ENCODE assay signal across 15 cellular contexts in genomic region chr1:160538985-160539651, GRCh38. TPM values are rescaled to one million over a fixed set of nuclear protein-coding genes. Genes with fewer than 3 reads are reported as not detected.
DNase-seq lines count a peak whose midpoint lies in the region; ATAC-seq, FAIRE-seq and TF ChIP-seq lines count a peak whose summit lies in the region.
"Had no signal": no experiment of that assay in that cellular context is flagged by ENCODE, and none has a peak within 500 bp of the region (broad histone marks: within the 10 kb centered on the region; RNA-seq: fewer than 3 reads in every experiment).

No MANE protein-coding gene starts in this region.

- POLR2A ChIA-PET in activated CD4-positive, alpha-beta T cell treated with anti-CD3 and anti-CD28 coated beads for 36 hours (lab: Charles Lee) = interaction anchor here (1.1 kb wide), 1 partner anchor 108 kb away, joined by 5 read pairs; the partner anchor contains the start of gene SLAMF1
- POLR2A ChIA-PET in naive thymus-derived CD8-positive, alpha-beta T cell (lab: Charles Lee) = interaction anchor here (0.7 to 2.3 kb wide), 7 partner anchors 10 to 20 kb away, joined by 3 to 18 read pairs (median 11); partner anchors contain the start of gene SLAMF6

- no peak overlapping the region for H3K4me3 Mint-ChIP-seq in activated CD4-positive, alpha-beta T cell treated with anti-CD3 and anti-CD28 coated beads for 36 hours
- H3K4me3 Mint-ChIP-seq in naive thymus-derived CD8-positive, alpha-beta T cell = peak overlapping the region in 8 of 10 donors; percentile 50 to 75 (median 68)
- no peak overlapping the region for H3K4me3 Mint-ChIP-seq in nephron progenitor cell

- peaks cover 14% of the 10 kb centered on the region for H3K9me3 Mint-ChIP-seq in activated CD4-positive, alpha-beta T cell treated with anti-CD3 and anti-CD28 coated beads for 36 hours (ENCODE audit: low read depth)
- peaks cover 0 to 27% (median 9%) of the 10 kb centered on the region in 9 donors for H3K9me3 Mint-ChIP-seq in naive thymus-derived CD8-positive, alpha-beta T cell
- H3K9me3 Mint-ChIP-seq in nephron progenitor cell = peaks cover 22% of the 10 kb centered on the region

- no peak for DNase-seq in activated CD4-positive, alpha-beta T cell treated with anti-CD3 and anti-CD28 coated beads for 36 hours
- DNase-seq in activated CD4-positive, alpha-beta T cell treated with anti-CD3 and anti-CD28 coated beads for 1 hour = no peak
- DNase-seq in NAMALWA (ENCODE audit: low spot score) (peak; percentile 39), bronchial epithelial cell (ENCODE audit: low read depth) (peak; percentile 78), nephron progenitor cell (no peak), NCI-H446 (lab: John Stamatoyannopoulos, UW) (no peak)
- no peak for DNase-seq in naive thymus-derived CD8-positive, alpha-beta T cell
- DNase-seq: esophagus squamous epithelium; MV-4-11; NCI-H748 treated with DMSO at 0.1 percent for 48 hours; stimulated activated naive CD4-positive, alpha-beta T cell treated with Interleukin-2 at 50 U/mL for 16 hours had no signal

- H3K27me3 Mint-ChIP-seq in activated CD4-positive, alpha-beta T cell treated with anti-CD3 and anti-CD28 coated beads for 36 hours = no peaks in the 10 kb centered on the region
- no peaks in the 10 kb centered on the region for H3K27me3 Mint-ChIP-seq in naive thymus-derived CD8-positive, alpha-beta T cell
- H3K27me3 Mint-ChIP-seq in nephron progenitor cell (ENCODE audit: low read depth, poor library complexity) = no peaks in the 10 kb centered on the region

- H3K27ac Mint-ChIP-seq in activated CD4-positive, alpha-beta T cell treated with anti-CD3 and anti-CD28 coated beads for 36 hours = peak overlapping the region; percentile 92
- peak overlapping the region; percentile 65 to 97 (median 92) for H3K27ac Mint-ChIP-seq in naive thymus-derived CD8-positive, alpha-beta T cell
- H3K27ac Mint-ChIP-seq in nephron progenitor cell = no peak overlapping the region

- TF ChIP-seq CTCF in bronchial epithelial cell (IDR thresholded peaks at IDR 0.05; ENCODE audit: insufficient read depth, low read length, severe bottlenecking) (no peak), nephron progenitor cell (IDR thresholded peaks at IDR 0.05) (no peak)

- H3K4me3 ChIP-seq in bronchial epithelial cell (ENCODE audit: low read depth, low read length) = no peak overlapping the region
- H3K4me3 ChIP-seq: esophagus squamous epithelium had no signal

- no peaks in the 10 kb centered on the region for H3K36me3 ChIP-seq in bronchial epithelial cell (ENCODE audit: control insufficient read depth, insufficient read depth, low read length)
- H3K36me3 ChIP-seq: esophagus squamous epithelium, neutrophil had no signal

- no peak for ATAC-seq in activated CD4-positive, alpha-beta T cell treated with anti-CD3 and anti-CD28 coated beads for 36 hours
- ATAC-seq in naive thymus-derived CD8-positive, alpha-beta T cell = no peak
- no peak for ATAC-seq in GM21390 (IDR thresholded peaks at IDR 0.05; ENCODE audit: unreplicated experiment)

- intact Hi-C loops in activated CD4-positive, alpha-beta T cell treated with anti-CD3 and anti-CD28 coated beads for 36 hours (cut with DNase I, micrococcal nuclease) = no loop called here

- H3K36me3 Mint-ChIP-seq in activated CD4-positive, alpha-beta T cell treated with anti-CD3 and anti-CD28 coated beads for 36 hours (ENCODE audit: low read depth) = peaks cover 7% of the 10 kb centered on the region
- peaks cover 0 to 19% (median 14%) of the 10 kb centered on the region in 3 donors for H3K36me3 Mint-ChIP-seq in naive thymus-derived CD8-positive, alpha-beta T cell
- no peaks in the 10 kb centered on the region for H3K36me3 Mint-ChIP-seq in nephron progenitor cell (ENCODE audit: low read depth)

- H3K27me3 ChIP-seq in bronchial epithelial cell (ENCODE audit: control insufficient read depth, insufficient read depth, low read length) = no peaks in the 10 kb centered on the region
- H3K27me3 ChIP-seq: esophagus squamous epithelium, neutrophil had no signal

- CTCF ChIA-PET in activated CD4-positive, alpha-beta T cell treated with anti-CD3 and anti-CD28 coated beads for 36 hours (lab: Charles Lee) = interaction anchor here (0.7 to 4.2 kb wide), 7 partner anchors 11 to 109 kb away, joined by 3 to 31 read pairs (median 3); partner anchors contain the start of gene SLAMF6

- peaks cover 52% of the 10 kb centered on the region for H3K4me1 Mint-ChIP-seq in activated CD4-positive, alpha-beta T cell treated with anti-CD3 and anti-CD28 coated beads for 36 hours
- H3K4me1 Mint-ChIP-seq in naive thymus-derived CD8-positive, alpha-beta T cell = peaks cover 32 to 46% (median 43%) of the 10 kb centered on the region in 4 donors
- H3K4me1 Mint-ChIP-seq in nephron progenitor cell = peaks cover 4% of the 10 kb centered on the region

- no peak for FAIRE-seq in bronchial epithelial cell (lab: Jason Lieb, UNC)
- FAIRE-seq: A204.1 had no signal

RNA-seq across cellular contexts. Expression of gene SLAMF6, which starts 16.1 kb away (rescaled TPM):
- total RNA-seq in activated CD4-positive, alpha-beta T cell treated with anti-CD3 and anti-CD28 coated beads for 36 hours = 10 to 100 TPM; 45.9 to 55.0 TPM
- total RNA-seq in bronchial epithelial cell = not detected in 2 replicates
- 10 to 100 TPM; 39.7 to 42.5 TPM for total RNA-seq in naive thymus-derived CD8-positive, alpha-beta T cell
- polyA plus RNA-seq in naive thymus-derived CD8-positive, alpha-beta T cell = 10 to 100 TPM; 52.0 to 95.9 (median 69.5) TPM
- total RNA-seq: Daoy had no signal

RNA-seq across cellular contexts. Expression of gene CD84, which starts 40.2 kb away (rescaled TPM):
- total RNA-seq in activated CD4-positive, alpha-beta T cell treated with anti-CD3 and anti-CD28 coated beads for 36 hours = 10 to 100 TPM; 14.8 to 17.8 TPM
- not detected in 2 replicates for total RNA-seq in bronchial epithelial cell
- 10 to 100 TPM; 81.5 to 83.4 TPM for total RNA-seq in naive thymus-derived CD8-positive, alpha-beta T cell
- 10 to 100 TPM; 17.5 to 19.0 (median 18.1) TPM for polyA plus RNA-seq in naive thymus-derived CD8-positive, alpha-beta T cell
- total RNA-seq: Daoy had no signal

Comparison
In these comparisons a context has a peak if more than half of its experiments do, and no peak if none do; other contexts are left out.
1. DNase-seq: peak in NAMALWA (single experiment) and bronchial epithelial cell (single experiment); none in activated CD4-positive, alpha-beta T cell treated with anti-CD3 and anti-CD28 coated beads for 36 hours (single experiment), activated CD4-positive, alpha-beta T cell treated with anti-CD3 and anti-CD28 coated beads for 1 hour (single experiment), naive thymus-derived CD8-positive, alpha-beta T cell (0 of 10), nephron progenitor cell (single experiment) and NCI-H446 (0 of 2).
2. H3K4me3 Mint-ChIP-seq: peak in naive thymus-derived CD8-positive, alpha-beta T cell (8 of 10); none in activated CD4-positive, alpha-beta T cell treated with anti-CD3 and anti-CD28 coated beads for 36 hours (single experiment) and nephron progenitor cell (single experiment).
3. RNA of gene SLAMF6, which starts 16.1 kb away (total RNA-seq): 45.9 to 55.0 TPM in activated CD4-positive, alpha-beta T cell treated with anti-CD3 and anti-CD28 coated beads for 36 hours and 39.7 to 42.5 TPM in naive thymus-derived CD8-positive, alpha-beta T cell; not detected in bronchial epithelial cell; every median in the first group is over 10 times any median in the second.
4. RNA of gene CD84, which starts 40.2 kb away (total RNA-seq): 81.5 to 83.4 TPM in naive thymus-derived CD8-positive, alpha-beta T cell and 14.8 to 17.8 TPM in activated CD4-positive, alpha-beta T cell treated with anti-CD3 and anti-CD28 coated beads for 36 hours; not detected in bronchial epithelial cell; every median in the first group is over 10 times any median in the second.